8 cellular contexts compared by ENCODE assay signal in the genomic region with DNA sequence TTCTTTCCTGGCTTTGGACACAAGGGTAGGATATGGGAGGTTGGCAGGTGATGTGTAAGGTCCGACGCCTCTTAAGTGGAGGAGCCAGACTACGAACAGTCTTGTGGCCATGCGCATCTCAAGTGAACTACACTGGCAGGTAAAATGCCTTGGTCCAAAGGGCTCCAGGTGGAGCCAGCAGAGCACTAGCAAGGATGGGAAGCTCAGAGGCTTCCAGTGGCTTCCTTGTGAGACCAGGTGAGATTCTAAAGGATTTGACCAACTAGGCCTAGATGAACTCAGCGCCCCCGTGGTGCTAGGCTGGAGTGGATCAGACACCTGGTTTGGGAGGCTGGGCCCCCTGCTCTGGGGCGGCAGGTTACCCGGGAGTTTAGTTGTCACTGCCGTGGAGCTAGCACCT. TPM values are rescaled to one million over a fixed set of nuclear protein-coding genes. Genes with fewer than 3 reads are reported as not detected.
A peak's percentile ranks its signal among the peaks of the same experiment; 100 is the strongest.
DNase-seq lines count a peak whose midpoint lies in the region; ATAC-seq, FAIRE-seq and TF ChIP-seq lines count a peak whose summit lies in the region.

No MANE protein-coding gene starts in this region.

- peaks cover 52% of the 10 kb centered on the region for H3K79me2 ChIP-seq in DND-41 (ENCODE audit: insufficient read depth, low read length)
- peaks cover 64% of the 10 kb centered on the region for H3K79me2 ChIP-seq in PC-9 (ENCODE audit: low read depth)

- H3K4me3 ChIP-seq in DND-41 (ENCODE audit: low read depth in 1 of 2, low read length in 2 of 2) (peak overlapping the region; percentile 47 to 74; a peak in 3 of 4 replicates), PC-9 (peak overlapping the region; percentile 83), epithelial cell of esophagus (ENCODE audit: low read length) (peak overlapping the region; percentile 63), pancreas (peak overlapping the region; percentile 74 to 96 (median 88))

- intact Hi-C loops in PC-9 (cut with micrococcal nuclease; ENCODE audit: unreplicated experiment) = no loop called here
- intact Hi-C loops in pancreas (cut with DNase I) = no loop called here

- no peak for DNase-seq in DND-41
- DNase-seq in PC-9 = no peak
- DNase-seq in epithelial cell of esophagus (ENCODE audit: low read depth) = no peak
- peak in 2 of 6 donors; percentile 42 to 44 for DNase-seq in pancreas
- no peak for DNase-seq in medulla oblongata (ENCODE audit: extremely low spot score)
- DNase-seq in iPS-NIHi11 (ENCODE audit: low spot score) = no peak
- no peak for DNase-seq in kidney glomerular epithelial cell (lab: John Stamatoyannopoulos, UW)

- ATAC-seq in DND-41 (ENCODE audit: insufficient read depth, low read depth) (no peak), pancreas (no peak), GM19467 (IDR thresholded peaks at IDR 0.05; ENCODE audit: unreplicated experiment) (no peak)

- POLR2A ChIA-PET in PC-9 (lab: Charles Lee; ENCODE audit: unreplicated experiment) = interaction anchor here (0.6 to 0.7 kb wide), 2 partner anchors 42 to 1732 kb away, joined by 3 to 4 read pairs; no protein-coding TSS in a partner anchor

- H3F3A ChIP-seq in PC-9 (ENCODE audit: insufficient read depth, low read depth) = peaks cover 39% of the 10 kb centered on the region

- FAIRE-seq in pancreas (lab: Jason Lieb, UNC) = no peak

- H3K4me2 ChIP-seq in DND-41 (ENCODE audit: insufficient read depth, low read length) = peak overlapping the region; percentile 96
- peak overlapping the region; percentile 96 for H3K4me2 ChIP-seq in PC-9

- TF ChIP-seq CTCF in DND-41 (IDR thresholded peaks at IDR 0.05; ENCODE audit: borderline replicate concordance, extremely low read depth, low read length, poor library complexity, severe bottlenecking) = no peak
- TF ChIP-seq CTCF in PC-9 (conservative IDR thresholded peaks at IDR 0.05) = no peak
- TF ChIP-seq CTCF in epithelial cell of esophagus (IDR thresholded peaks at IDR 0.05; ENCODE audit: insufficient read depth, low read depth, low read length, missing control alignments) = no peak
- no peak for TF ChIP-seq CTCF in pancreas (IDR thresholded peaks at IDR 0.05)

- H3K9me3 ChIP-seq in DND-41 (ENCODE audit: insufficient read depth, low read length, severe bottlenecking) (no peaks in the 10 kb centered on the region), PC-9 (ENCODE audit: insufficient read depth, low read depth) (no peaks in the 10 kb centered on the region), pancreas (no peaks in the 10 kb centered on the region)

- H3K9ac ChIP-seq in DND-41 (ENCODE audit: low read depth, low read length) = peak overlapping the region; percentile 91

- BruUV-seq in PC-9 (replicated peaks; lab: Mats Ljungman, UMichigan) = no TSS peak

- H2AFZ ChIP-seq in DND-41 (ENCODE audit: low read depth, low read length) (no peak overlapping the region), PC-9 (no peak overlapping the region)

- H3K27me3 ChIP-seq in DND-41 (ENCODE audit: insufficient read depth, low read length, poor library complexity) (no peaks in the 10 kb centered on the region), PC-9 (ENCODE audit: insufficient read depth, low read depth) (no peaks in the 10 kb centered on the region), pancreas (no peaks in the 10 kb centered on the region)

- H3K27ac ChIP-seq in DND-41 (ENCODE audit: low read length) (peak overlapping the region; percentile 86), PC-9 (peak overlapping the region; percentile 55), pancreas (peak overlapping the region; percentile 89 to 96 (median 92))

- no peaks in the 10 kb centered on the region for H3K9me2 ChIP-seq in PC-9 (ENCODE audit: insufficient read depth)

- H3K36me3 ChIP-seq in DND-41 (ENCODE audit: insufficient read depth, low read length) (peaks cover 34% of the 10 kb centered on the region), PC-9 (ENCODE audit: low read depth) (peaks cover 22% of the 10 kb centered on the region), pancreas (peaks cover 0 to 20% (median 10%) of the 10 kb centered on the region in 3 donors)

- 39 to 44% methylated on average over 9 of the region's 9 CpGs for WGBS in pancreas, 2 donors

- CTCF ChIA-PET in PC-9 (lab: Charles Lee) = no interaction called here

- H4K20me1 ChIP-seq in DND-41 (ENCODE audit: insufficient read depth, low read length) (peaks cover 28% of the 10 kb centered on the region), PC-9 (ENCODE audit: insufficient read depth) (peaks cover 33% of the 10 kb centered on the region)

- H3K4me1 ChIP-seq in DND-41 (ENCODE audit: insufficient read depth, low read length) (peaks cover 54% of the 10 kb centered on the region), PC-9 (replicated peaks; ENCODE audit: insufficient read depth) (peaks cover 10% of the 10 kb centered on the region; the same call in 1 of the 2 replicates), pancreas (peaks cover 0 to 18% (median 17%) of the 10 kb centered on the region in 3 donors)

RNA-seq across cellular contexts. Expression of a gene that starts 1.0 kb away (rescaled TPM):
- total RNA-seq in PC-9 (2021) (3,808 and 4,468 TPM in 2 replicates), pancreas (1,000 to 10,000 TPM; 1,316 to 3,013 (median 1,806) TPM)
- 1,000 to 10,000 TPM; 1,574 to 3,219 TPM for polyA plus RNA-seq in pancreas

RNA-seq across cellular contexts. Expression of a gene that starts 1.0 kb away (rescaled TPM):
- not detected in 2 replicates for total RNA-seq in PC-9 (2021)
- total RNA-seq in pancreas = not detected
- polyA plus RNA-seq in pancreas = under 1 TPM; 0.12 to 0.61 TPM

RNA-seq across cellular contexts. Expression of a gene that starts 6.2 kb away (rescaled TPM):
- total RNA-seq in PC-9 (2021) (51.3 and 66.4 TPM in 2 replicates), pancreas (10 to 100 TPM; 14.7 to 23.5 (median 19.4) TPM)
- 10 to 100 TPM; 55.8 to 63.7 TPM for polyA plus RNA-seq in pancreas

RNA-seq across cellular contexts. Expression of a gene that starts 6.3 kb away (rescaled TPM):
- total RNA-seq in PC-9 (2021) = 181 and 190 TPM in 2 replicates
- total RNA-seq in pancreas = 10 to 100 TPM; 54.0 to 72.1 (median 58.7) TPM
- 100 to 1,000 TPM in 1 of 2 donors, 10 to 100 TPM in 1; 84.2 to 108 TPM for polyA plus RNA-seq in pancreas

RNA-seq across cellular contexts. Expression of a gene that starts 11.1 kb away (rescaled TPM):
- total RNA-seq in PC-9 (2021) (0.44 TPM in 1 of 2 replicates, not detected in the other), pancreas (10 to 100 TPM in 3 of 6 donors, under 1 TPM in 2, not detected in 1; 0.09 to 35.3 (median 11.0) TPM)
- polyA plus RNA-seq in pancreas = 10 to 100 TPM in 1 of 2 donors, under 1 TPM in 1; 0.05 to 11.3 TPM
